22 cellular contexts compared by ENCODE assay signal in the genomic region with DNA sequence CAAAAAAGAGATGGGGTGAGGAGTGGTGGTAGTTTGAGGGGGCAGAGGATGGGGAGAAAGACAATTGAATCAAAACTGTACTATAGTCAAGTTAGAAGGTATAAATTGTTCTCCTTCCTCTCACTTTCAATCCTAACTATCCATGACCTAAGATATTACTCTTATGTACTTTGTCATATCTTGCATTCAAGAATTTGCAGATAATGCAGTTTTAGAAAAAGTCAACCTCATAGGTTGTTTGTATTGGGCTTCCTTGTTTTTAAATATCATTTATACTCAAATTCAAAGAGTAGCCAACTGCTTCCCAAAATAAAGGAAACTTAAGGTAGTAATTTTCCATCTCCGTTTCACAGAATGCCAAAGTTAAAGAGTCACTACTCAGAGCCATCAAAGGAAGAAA. TPM values are rescaled to one million over a fixed set of nuclear protein-coding genes. Genes with fewer than 3 reads are reported as not detected.
DNase-seq lines count a peak whose midpoint lies in the region; ATAC-seq, FAIRE-seq and TF ChIP-seq lines count a peak whose summit lies in the region.
"Had no signal": no experiment of that assay in that cellular context is flagged by ENCODE, and none has a peak within 500 bp of the region (broad histone marks: within the 10 kb centered on the region; RNA-seq: fewer than 3 reads in every experiment).

No MANE protein-coding gene starts in this region.

- no peak overlapping the region for H2BK120ac ChIP-seq in mesenchymal stem cell (ENCODE audit: low read depth, low read length)

- H3K23ac ChIP-seq in mesenchymal stem cell (ENCODE audit: low read length in 2 of 2), result no peak overlapping the region

- H3K9ac ChIP-seq in PC-3 (ENCODE audit: low read length) (no peak overlapping the region), mesenchymal stem cell (ENCODE audit: low read length) (no peak overlapping the region)

- no peaks in the 10 kb centered on the region for H3K9me2 ChIP-seq in PC-3 (replicated peaks; ENCODE audit: low read length)

- H3K4ac ChIP-seq in mesenchymal stem cell (ENCODE audit: low read depth in 1 of 2, low read length in 2 of 2), result no peak overlapping the region

- no peak for TF ChIP-seq CTCF in A549 (IDR thresholded peaks at IDR 0.05)
- no peak for TF ChIP-seq CTCF in PC-3 (conservative IDR thresholded peaks at IDR 0.05; ENCODE audit: low read depth, low read length)
- no peak for TF ChIP-seq CTCF in osteoblast (IDR thresholded peaks at IDR 0.05; ENCODE audit: extremely low read depth, low read depth, low read length)
- no peak for TF ChIP-seq CTCF in natural killer cell (IDR thresholded peaks at IDR 0.05)

- H3K4me1 ChIP-seq in A549, result peaks cover 74% of the 10 kb centered on the region
- H3K4me1 ChIP-seq in PC-3 (ENCODE audit: insufficient read depth, low read length), result peaks cover 96% of the 10 kb centered on the region
- peaks cover 55% of the 10 kb centered on the region for H3K4me1 ChIP-seq in osteoblast (ENCODE audit: insufficient read depth, low read length)
- H3K4me1 ChIP-seq in mesenchymal stem cell (ENCODE audit: control insufficient read depth, insufficient read depth, low read depth, low read length), result peaks cover 2% of the 10 kb centered on the region
- H3K4me1 ChIP-seq: Peyer's patch had no signal

- H3K27ac Mint-ChIP-seq in stimulated activated effector memory CD8-positive, alpha-beta T cell treated with anti-CD3 and anti-CD28 coated beads, Interleukin-12 subunit alpha, Interleukin-12 subunit beta, amount 100 ng/mL, for 72 hours, result no peak overlapping the region
- no peak overlapping the region for H3K27ac Mint-ChIP-seq in natural killer cell
- H3K27ac Mint-ChIP-seq: CD4-positive, alpha-beta memory T cell had no signal

- no peak overlapping the region for H2AFZ ChIP-seq in PC-3 (ENCODE audit: low read length)
- no peak overlapping the region for H2AFZ ChIP-seq in osteoblast (ENCODE audit: low read length)
- no peak overlapping the region for H2AFZ ChIP-seq in mesenchymal stem cell (ENCODE audit: low read depth, low read length)

- peaks cover 43% of the 10 kb centered on the region for H3K36me3 ChIP-seq in PC-3 (ENCODE audit: low read depth, low read length)
- peaks cover 9% of the 10 kb centered on the region for H3K36me3 ChIP-seq in osteoblast (ENCODE audit: insufficient read depth, low read length)
- H3K36me3 ChIP-seq in mesenchymal stem cell (ENCODE audit: control insufficient read depth in 1 of 2, insufficient read depth in 2 of 2, low read depth in 1 of 2, low read length in 2 of 2), result peaks cover 4% of the 10 kb centered on the region in 2 experiments
- H3K36me3 ChIP-seq: Peyer's patch had no signal

- 31% methylated on average over 1 of the region's 1 CpG for WGBS in A549 (ENCODE audit: missing lambda C conversion rate)
- no CpG with 5 or more reads among the region's 1 CpG for WGBS in mesenchymal stem cell

- POLR2A ChIA-PET in A549 (lab: Yijun Ruan, JAX) (no interaction called here), PC-3 (lab: Charles Lee; ENCODE audit: unreplicated experiment) (no interaction called here)

- H2BK5ac ChIP-seq in mesenchymal stem cell (ENCODE audit: low read depth, low read length, poor library complexity, severe bottlenecking), result no peak overlapping the region

- CTCF ChIA-PET in A549 (lab: Yijun Ruan, JAX) (no interaction called here), PC-3 (lab: Charles Lee) (no interaction called here)

- intact Hi-C loops in PC-3 (cut with micrococcal nuclease), result no loop called here
- intact Hi-C loops in natural killer cell (cut with micrococcal nuclease), result no loop called here

- H3K4me3 ChIP-seq in A549 (no peak overlapping the region), PC-3 (ENCODE audit: low read length) (no peak overlapping the region), osteoblast (ENCODE audit: insufficient read depth, low read length) (no peak overlapping the region), mesenchymal stem cell (ENCODE audit: insufficient read depth in 1 of 2, low read depth in 1 of 2, low read length in 2 of 2) (no peak overlapping the region)
- H3K4me3 ChIP-seq: Peyer's patch, SK-N-MC had no signal

- H2BK15ac ChIP-seq in mesenchymal stem cell (ENCODE audit: low read depth, poor library complexity, severe bottlenecking), result no peak overlapping the region

- no peaks in the 10 kb centered on the region for H4K20me1 ChIP-seq in PC-3 (ENCODE audit: low read length)
- no peaks in the 10 kb centered on the region for H4K20me1 ChIP-seq in osteoblast (ENCODE audit: insufficient read depth, low read length)

- H4K91ac ChIP-seq in mesenchymal stem cell (ENCODE audit: low read length), result no peak overlapping the region

- no TSS peak for BruUV-seq in PC-3 (replicated peaks; lab: Mats Ljungman, UMichigan)

- H3K27ac ChIP-seq in A549 (peak overlapping the region; percentile 67 to 98), PC-3 (ENCODE audit: low read length) (peak overlapping the region; percentile 23), osteoblast (ENCODE audit: low read depth, low read length) (peak overlapping the region; percentile 11), mesenchymal stem cell (ENCODE audit: low read length, poor library complexity, severe bottlenecking) (no peak overlapping the region)
- H3K27ac ChIP-seq: Peyer's patch, SK-N-MC had no signal

- no peaks in the 10 kb centered on the region for H3K27me3 ChIP-seq in PC-3 (ENCODE audit: low read length)
- no peaks in the 10 kb centered on the region for H3K27me3 ChIP-seq in osteoblast (ENCODE audit: insufficient read depth, low read length)
- no peaks in the 10 kb centered on the region for H3K27me3 ChIP-seq in mesenchymal stem cell (ENCODE audit: control insufficient read depth in 1 of 2, insufficient read depth in 1 of 2, low read length in 2 of 2)
- H3K27me3 ChIP-seq: Peyer's patch had no signal

- H3K18ac ChIP-seq in mesenchymal stem cell (ENCODE audit: low read depth in 1 of 2, low read length in 2 of 2), result no peak overlapping the region

- FAIRE-seq in A549 (lab: Jason Lieb, UNC) (peak; percentile 7), H54 (lab: Jason Lieb, UNC) (peak; percentile 85)
- FAIRE-seq: A204.1, G401.6 had no signal

- no peak for TF ChIP-seq EP300 in A549 (IDR thresholded peaks at IDR 0.05)

- H3K4me3 Mint-ChIP-seq in stimulated activated effector memory CD8-positive, alpha-beta T cell treated with anti-CD3 and anti-CD28 coated beads, Interleukin-12 subunit alpha, Interleukin-12 subunit beta, amount 100 ng/mL, for 72 hours, result no peak overlapping the region
- no peak overlapping the region for H3K4me3 Mint-ChIP-seq in natural killer cell
- H3K4me3 Mint-ChIP-seq: CD4-positive, alpha-beta memory T cell; H9 had no signal

- TF ChIP-seq POLR2A in A549 (IDR thresholded peaks at IDR 0.05; ENCODE audit: low read length) (no peak), H54 (IDR thresholded peaks at IDR 0.05; ENCODE audit: low read depth, low read length) (no peak)

- no peaks in the 10 kb centered on the region for H3F3A ChIP-seq in PC-3 (ENCODE audit: low read length, unreplicated experiment)

- H2BK12ac ChIP-seq in mesenchymal stem cell (ENCODE audit: low read length in 2 of 2), result no peak overlapping the region

- H3K9me3 ChIP-seq in A549 (no peaks in the 10 kb centered on the region), PC-3 (ENCODE audit: low read length) (no peaks in the 10 kb centered on the region), osteoblast (ENCODE audit: low read depth, low read length) (no peaks in the 10 kb centered on the region), mesenchymal stem cell (ENCODE audit: control insufficient read depth, low read length) (no peaks in the 10 kb centered on the region)
- H3K9me3 ChIP-seq: Peyer's patch had no signal

- no peaks in the 10 kb centered on the region for H3K9me3 Mint-ChIP-seq in stimulated activated effector memory CD8-positive, alpha-beta T cell treated with anti-CD3 and anti-CD28 coated beads, Interleukin-12 subunit alpha, Interleukin-12 subunit beta, amount 100 ng/mL, for 72 hours
- no peaks in the 10 kb centered on the region for H3K9me3 Mint-ChIP-seq in natural killer cell
- H3K9me3 Mint-ChIP-seq: CD4-positive, alpha-beta memory T cell; H9 had no signal

- ATAC-seq in A549 (no peak), PC-3 (no peak), HG03521 (IDR thresholded peaks at IDR 0.05; ENCODE audit: unreplicated experiment) (no peak), natural killer cell (no peak)
- ATAC-seq in stimulated activated effector memory CD8-positive, alpha-beta T cell treated with anti-CD3 and anti-CD28 coated beads, Interleukin-12 subunit alpha, Interleukin-12 subunit beta, amount 100 ng/mL, for 72 hours, result no peak

- no peak overlapping the region for H2AK5ac ChIP-seq in mesenchymal stem cell (ENCODE audit: low read length, severe bottlenecking)

- DNase-seq in A549 (ENCODE audit: low read depth in 1 of 2, low spot score in 1 of 2), result no peak
- DNase-seq in H54 (ENCODE audit: insufficient read length, low spot score), result no peak
- no peak for DNase-seq in PC-3
- DNase-seq in osteoblast (ENCODE audit: insufficient read length, low spot score, missing footprints), result no peak
- DNase-seq in mesenchymal stem cell, result no peak
- no peak for DNase-seq in stimulated activated effector memory CD8-positive, alpha-beta T cell treated with anti-CD3 and anti-CD28 coated beads, Interleukin-12 subunit alpha, Interleukin-12 subunit beta, amount 100 ng/mL, for 72 hours (ENCODE audit: low spot score in 2 of 2)
- DNase-seq in natural killer cell, result no peak
- DNase-seq: C1 segment of cervical spinal cord; CD4-positive, alpha-beta memory T cell; COR-L47; H9; MM.1S; NCI-H1694; NCI-H2029 treated with DMSO at 0.1 percent for 48 hours; NCI-H446 treated with DMSO at 0.1 percent for 48 hours; NCI-H69; Peyer's patch; SIG-M5 had no signal

- H3K36me3 Mint-ChIP-seq in stimulated activated effector memory CD8-positive, alpha-beta T cell treated with anti-CD3 and anti-CD28 coated beads, Interleukin-12 subunit alpha, Interleukin-12 subunit beta, amount 100 ng/mL, for 72 hours, result no peaks in the 10 kb centered on the region
- H3K36me3 Mint-ChIP-seq in natural killer cell, result no peaks in the 10 kb centered on the region
- H3K36me3 Mint-ChIP-seq: CD4-positive, alpha-beta memory T cell had no signal

- peak overlapping the region; percentile 96 for H3K4me2 ChIP-seq in A549
- H3K4me2 ChIP-seq in PC-3 (ENCODE audit: low read length), result peak overlapping the region; percentile 76
- peak overlapping the region; percentile 1 for H3K4me2 ChIP-seq in osteoblast (ENCODE audit: insufficient read depth, low read length)
- H3K4me2 ChIP-seq in mesenchymal stem cell (ENCODE audit: low read length, poor library complexity, severe bottlenecking), result no peak overlapping the region

- H3K27me3 Mint-ChIP-seq in natural killer cell (ENCODE audit: low read depth in 2 of 2), result peaks cover 0 to 3% of the 10 kb centered on the region in 2 donors

- no peak overlapping the region for H3K14ac ChIP-seq in mesenchymal stem cell (ENCODE audit: low read length in 2 of 2)

- no peaks in the 10 kb centered on the region for H3K4me1 Mint-ChIP-seq in stimulated activated effector memory CD8-positive, alpha-beta T cell treated with anti-CD3 and anti-CD28 coated beads, Interleukin-12 subunit alpha, Interleukin-12 subunit beta, amount 100 ng/mL, for 72 hours
- H3K4me1 Mint-ChIP-seq in natural killer cell, result no peaks in the 10 kb centered on the region
- H3K4me1 Mint-ChIP-seq: CD4-positive, alpha-beta memory T cell had no signal

- H3K79me2 ChIP-seq in PC-3 (ENCODE audit: low read length) (peaks cover 100% of the 10 kb centered on the region), osteoblast (ENCODE audit: insufficient read depth, low read length) (peaks cover 75% of the 10 kb centered on the region)

- no peak overlapping the region for H4K8ac ChIP-seq in mesenchymal stem cell (ENCODE audit: low read length)

- no peak for TF ChIP-seq RAD21 in A549 (conservative IDR thresholded peaks at IDR 0.05 in 1 of 2, IDR thresholded peaks at IDR 0.05 in 1 of 2)

- peaks cover 1% of the 10 kb centered on the region for H3K79me1 ChIP-seq in mesenchymal stem cell (replicated peaks; ENCODE audit: low read length, poor library complexity, severe bottlenecking)

RNA-seq across cellular contexts. Expression of gene MET, which starts 32.7 kb away (rescaled TPM):
- polyA plus RNA-seq in A549 (2011; rRNA removed) (161 and 165 TPM in 2 replicates), A549 (2017; fragmentation: RNase III; extraction: RNeasy Plus Mini Kit Qiagen cat#74134 plus additional on column Dnase treatment) (65.1 to 77.9 TPM (median 72.3 TPM) in 3 replicates)
- polyA plus RNA-seq in A549 (2012; cell fraction: cytosol; rRNA removed), result 35.2 and 44.0 TPM in 2 replicates
- polyA plus RNA-seq in A549 (2012; cell fraction: nucleus; rRNA removed), result 33.9 and 45.5 TPM in 2 replicates
- 417 and 431 TPM in 2 replicates for polyA minus RNA-seq in A549 (2011; rRNA and poly(A)+ RNA removed)
- total RNA-seq in PC-3 (2014; rRNA removed) (109 and 118 TPM in 2 replicates), osteoblast (55.0 and 61.9 TPM in 2 replicates), natural killer cell (under 1 TPM in 1 of 3 donors, not detected in 2; 0.16 TPM)
- 0.19 TPM for polyA plus RNA-seq in mesenchymal stem cell (2013, experiment 1 of 2)
- polyA plus RNA-seq in mesenchymal stem cell (2013, experiment 2 of 2), result 0.38 TPM
- polyA plus RNA-seq: CD4-positive, alpha-beta memory T cell had no signal

Comparison
In these comparisons a context has a peak if more than half of its experiments do, and no peak if none do; other contexts are left out.
1. RNA of gene MET, which starts 32.7 kb away (total RNA-seq): 109 to 118 TPM in PC-3 and 55.0 to 61.9 TPM in osteoblast; 0.16 TPM in natural killer cell; every median in the first group is over 10 times any median in the second.